ENCODE assay signal across 8 cellular contexts in genomic region chr19:2949939-2950285, GRCh38. TPM values are rescaled to one million over a fixed set of nuclear protein-coding genes. Genes with fewer than 3 reads are reported as not detected.
DNase-seq lines count a peak whose midpoint lies in the region; ATAC-seq, FAIRE-seq and TF ChIP-seq lines count a peak whose summit lies in the region.

No MANE protein-coding gene starts in this region.

- FAIRE-seq in GM12892 (lab: Jason Lieb, UNC), result peak; percentile 27

- TF ChIP-seq CTCF in fibroblast of the aortic adventitia (IDR thresholded peaks at IDR 0.05; ENCODE audit: insufficient read depth, low read length) (no peak), neutrophil (IDR thresholded peaks at IDR 0.05) (no peak)

- TF ChIP-seq POLR2A in GM12892 (IDR thresholded peaks at IDR 0.05; ENCODE audit: low read depth, low read length), result no peak

- peak overlapping the region; percentile 97 for H3K27ac ChIP-seq in neutrophil

- peak; percentile 4 for ATAC-seq in HG03342 (IDR thresholded peaks at IDR 0.05; ENCODE audit: unreplicated experiment)
- ATAC-seq in HG02678 (IDR thresholded peaks at IDR 0.05; ENCODE audit: unreplicated experiment), result no peak

- peaks cover 5% of the 10 kb centered on the region for H3K9me3 ChIP-seq in neutrophil

- H3K4me3 ChIP-seq in fibroblast of the aortic adventitia (ENCODE audit: low read depth, low read length) (peak overlapping the region; percentile 77), neutrophil (ENCODE audit: low read depth in 1 of 2, low read length in 1 of 2) (peak overlapping the region; percentile 80 to 89)

- H3K36me3 ChIP-seq in neutrophil, result no peaks in the 10 kb centered on the region

- no peak for DNase-seq in GM12892 (ENCODE audit: insufficient read length)
- DNase-seq in UCSD-AML1 (lab: John Stamatoyannopoulos, UW; ENCODE audit: unreplicated experiment), result peak; percentile 86
- DNase-seq in fibroblast of the aortic adventitia (ENCODE audit: low read depth), result peak; percentile 64
- no peak for DNase-seq in stimulated activated CD4-positive, alpha-beta T cell treated with anti-CD3 and anti-CD28 coated beads, Interleukin-15, amount 100 ng/mL, for 24 hours
- no peak for DNase-seq in NCI-H510A (lab: John Stamatoyannopoulos, UW)

- H3K4me1 ChIP-seq in neutrophil (ENCODE audit: control insufficient read depth in 1 of 2, insufficient read depth in 1 of 2, low read depth in 1 of 2, low read length in 1 of 2), result peaks cover 21% of the 10 kb centered on the region in 2 experiments

- H3K27me3 ChIP-seq in neutrophil, result no peaks in the 10 kb centered on the region

RNA-seq across cellular contexts. Expression of gene ZNF77, which starts 5.1 kb away (rescaled TPM):
- polyA plus RNA-seq in GM12892 (2012; ENCODE audit: missing spikeins), result 3.9 TPM
- 5.5 and 7.8 TPM in 2 replicates for total RNA-seq in fibroblast of the aortic adventitia (ENCODE audit: low replicate concordance)

RNA-seq across cellular contexts. Expression of gene TLE6, which starts 27.5 kb away (rescaled TPM):
- 18.1 TPM for polyA plus RNA-seq in GM12892 (2012; ENCODE audit: missing spikeins)
- total RNA-seq in fibroblast of the aortic adventitia (ENCODE audit: low replicate concordance), result 0.18 TPM in 1 of 2 replicates, not detected in the other

RNA-seq across cellular contexts. Expression of gene ZNF57, which starts 49.2 kb away (rescaled TPM):
- 6.7 TPM for polyA plus RNA-seq in GM12892 (2012; ENCODE audit: missing spikeins)
- total RNA-seq in fibroblast of the aortic adventitia (ENCODE audit: low replicate concordance), result 3.4 and 4.8 TPM in 2 replicates

Comparison
In these comparisons a context has a peak if more than half of its experiments do, and no peak if none do; other contexts are left out.
1. DNase-seq: peak in UCSD-AML1 (single experiment) and fibroblast of the aortic adventitia (single experiment); none in GM12892 (single experiment), stimulated activated CD4-positive, alpha-beta T cell treated with anti-CD3 and anti-CD28 coated beads, Interleukin-15, amount 100 ng/mL, for 24 hours (single experiment) and NCI-H510A (single experiment).